ENCODE assay signal across 1 cellular context in the genomic region with DNA sequence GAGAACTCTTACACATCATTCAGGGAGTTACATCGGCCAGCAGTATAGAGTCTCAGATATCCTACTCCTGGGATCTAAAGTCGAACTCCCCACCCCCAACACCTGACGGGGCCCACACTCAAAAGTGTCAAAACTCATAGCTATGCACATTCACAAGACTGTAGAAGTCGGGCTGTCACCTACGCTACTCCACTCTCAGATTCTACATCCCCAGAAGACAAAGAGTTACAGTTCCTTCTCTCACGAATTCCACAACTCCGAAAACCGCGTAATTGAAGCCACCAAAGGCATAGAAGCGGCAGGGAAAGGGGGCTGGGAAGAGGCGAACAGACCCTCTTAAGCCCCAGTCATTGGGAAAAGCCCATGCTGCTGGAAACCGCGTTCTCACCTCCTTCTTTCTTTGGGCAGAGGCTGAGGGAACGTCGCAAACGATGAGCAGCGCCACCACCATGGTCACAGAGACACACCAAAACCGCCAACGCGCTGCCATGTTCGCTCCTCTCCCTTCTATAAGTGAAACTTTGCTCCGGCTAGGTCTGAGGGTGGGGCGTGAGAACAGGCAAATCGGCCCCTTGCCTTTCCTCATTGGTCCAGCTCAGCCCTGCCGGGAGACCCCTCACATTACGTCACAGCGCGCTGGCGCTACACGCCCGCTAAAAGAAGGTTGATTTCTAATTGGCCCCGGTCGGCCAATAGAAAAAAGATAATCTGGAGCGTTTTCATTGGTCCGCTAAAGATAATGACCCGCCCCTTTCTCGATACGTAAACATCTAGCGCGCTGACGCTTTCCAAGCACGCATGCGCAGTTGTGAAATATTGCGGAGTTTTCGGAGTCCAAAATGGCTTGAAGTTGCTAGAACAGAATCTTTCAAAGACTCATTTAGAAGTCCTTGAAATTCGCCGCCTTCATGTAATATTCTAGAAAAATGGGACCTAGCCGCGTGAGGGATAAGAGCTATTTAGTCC.
TF ChIP-seq lines count a peak whose summit lies in the region.

A gene (minus strand): TSS at position 515 of the 966 bp plus-strand sequence. CDS start 25 bp downstream, at position 490.

TF ChIP-seq in HepG2, 621 proteins besides CTCF, POLR2A, EP300 and RAD21 (continued from another document):
- TF ChIP-seq, protein P1, sequence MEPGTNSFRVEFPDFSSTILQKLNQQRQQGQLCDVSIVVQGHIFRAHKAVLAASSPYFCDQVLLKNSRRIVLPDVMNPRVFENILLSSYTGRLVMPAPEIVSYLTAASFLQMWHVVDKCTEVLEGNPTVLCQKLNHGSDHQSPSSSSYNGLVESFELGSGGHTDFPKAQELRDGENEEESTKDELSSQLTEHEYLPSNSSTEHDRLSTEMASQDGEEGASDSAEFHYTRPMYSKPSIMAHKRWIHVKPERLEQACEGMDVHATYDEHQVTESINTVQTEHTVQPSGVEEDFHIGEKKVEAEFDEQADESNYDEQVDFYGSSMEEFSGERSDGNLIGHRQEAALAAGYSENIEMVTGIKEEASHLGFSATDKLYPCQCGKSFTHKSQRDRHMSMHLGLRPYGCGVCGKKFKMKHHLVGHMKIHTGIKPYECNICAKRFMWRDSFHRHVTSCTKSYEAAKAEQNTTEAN (CRISPR knock-in tag; conservative IDR thresholded peaks at IDR 0.05) = no peak
- TF ChIP-seq, protein P2, sequence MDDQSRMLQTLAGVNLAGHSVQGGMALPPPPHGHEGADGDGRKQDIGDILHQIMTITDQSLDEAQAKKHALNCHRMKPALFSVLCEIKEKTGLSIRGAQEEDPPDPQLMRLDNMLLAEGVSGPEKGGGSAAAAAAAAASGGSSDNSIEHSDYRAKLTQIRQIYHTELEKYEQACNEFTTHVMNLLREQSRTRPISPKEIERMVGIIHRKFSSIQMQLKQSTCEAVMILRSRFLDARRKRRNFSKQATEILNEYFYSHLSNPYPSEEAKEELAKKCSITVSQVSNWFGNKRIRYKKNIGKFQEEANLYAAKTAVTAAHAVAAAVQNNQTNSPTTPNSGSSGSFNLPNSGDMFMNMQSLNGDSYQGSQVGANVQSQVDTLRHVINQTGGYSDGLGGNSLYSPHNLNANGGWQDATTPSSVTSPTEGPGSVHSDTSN (CRISPR knock-in tag; IDR thresholded peaks at IDR 0.05; ENCODE audit: borderline replicate concordance) = no peak
- TF ChIP-seq SATB2 (CRISPR knock-in tag; IDR thresholded peaks at IDR 0.05) (no peak), RFXAP (CRISPR knock-in tag; IDR thresholded peaks at IDR 0.05; ENCODE audit: borderline replicate concordance) (peak; percentile 60), RAD51 (IDR thresholded peaks at IDR 0.05; ENCODE audit: borderline replicate concordance) (no peak), ZNF333 (CRISPR knock-in tag; IDR thresholded peaks at IDR 0.05; ENCODE audit: borderline replicate concordance) (no peak), ZSCAN29 (CRISPR knock-in tag; conservative IDR thresholded peaks at IDR 0.05) (no peak), FOXK1 (CRISPR knock-in tag; IDR thresholded peaks at IDR 0.05; ENCODE audit: borderline replicate concordance, low read depth) (peak; percentile 46; the same call in 1 of the 2 replicates), U2AF2 (IDR thresholded peaks at IDR 0.05; ENCODE audit: low read depth, low read length) (no peak), ZKSCAN5 (CRISPR knock-in tag; IDR thresholded peaks at IDR 0.05) (0 out of 2 replicates have a peak, but pooled peaks have one; percentile 41), ATF7-NPFF (CRISPR knock-in tag; IDR thresholded peaks at IDR 0.05; ENCODE audit: low read depth) (no peak), ZFY (CRISPR knock-in tag; IDR thresholded peaks at IDR 0.05) (no peak), SMYD3 (CRISPR knock-in tag; IDR thresholded peaks at IDR 0.05) (no peak), AGO2 (optimal IDR thresholded peaks at IDR 0.05; ENCODE audit: low read depth, low read length) (no peak), ZNF543 (CRISPR knock-in tag; IDR thresholded peaks at IDR 0.05) (no peak), CBX2 (IDR thresholded peaks at IDR 0.05; ENCODE audit: low read depth, low read length) (no peak), CBX2 (CRISPR knock-in tag; IDR thresholded peaks at IDR 0.05; ENCODE audit: low read depth) (no peak), MZF1 (CRISPR knock-in tag; IDR thresholded peaks at IDR 0.05; ENCODE audit: borderline replicate concordance) (no peak)
- TF ChIP-seq, protein P3, sequence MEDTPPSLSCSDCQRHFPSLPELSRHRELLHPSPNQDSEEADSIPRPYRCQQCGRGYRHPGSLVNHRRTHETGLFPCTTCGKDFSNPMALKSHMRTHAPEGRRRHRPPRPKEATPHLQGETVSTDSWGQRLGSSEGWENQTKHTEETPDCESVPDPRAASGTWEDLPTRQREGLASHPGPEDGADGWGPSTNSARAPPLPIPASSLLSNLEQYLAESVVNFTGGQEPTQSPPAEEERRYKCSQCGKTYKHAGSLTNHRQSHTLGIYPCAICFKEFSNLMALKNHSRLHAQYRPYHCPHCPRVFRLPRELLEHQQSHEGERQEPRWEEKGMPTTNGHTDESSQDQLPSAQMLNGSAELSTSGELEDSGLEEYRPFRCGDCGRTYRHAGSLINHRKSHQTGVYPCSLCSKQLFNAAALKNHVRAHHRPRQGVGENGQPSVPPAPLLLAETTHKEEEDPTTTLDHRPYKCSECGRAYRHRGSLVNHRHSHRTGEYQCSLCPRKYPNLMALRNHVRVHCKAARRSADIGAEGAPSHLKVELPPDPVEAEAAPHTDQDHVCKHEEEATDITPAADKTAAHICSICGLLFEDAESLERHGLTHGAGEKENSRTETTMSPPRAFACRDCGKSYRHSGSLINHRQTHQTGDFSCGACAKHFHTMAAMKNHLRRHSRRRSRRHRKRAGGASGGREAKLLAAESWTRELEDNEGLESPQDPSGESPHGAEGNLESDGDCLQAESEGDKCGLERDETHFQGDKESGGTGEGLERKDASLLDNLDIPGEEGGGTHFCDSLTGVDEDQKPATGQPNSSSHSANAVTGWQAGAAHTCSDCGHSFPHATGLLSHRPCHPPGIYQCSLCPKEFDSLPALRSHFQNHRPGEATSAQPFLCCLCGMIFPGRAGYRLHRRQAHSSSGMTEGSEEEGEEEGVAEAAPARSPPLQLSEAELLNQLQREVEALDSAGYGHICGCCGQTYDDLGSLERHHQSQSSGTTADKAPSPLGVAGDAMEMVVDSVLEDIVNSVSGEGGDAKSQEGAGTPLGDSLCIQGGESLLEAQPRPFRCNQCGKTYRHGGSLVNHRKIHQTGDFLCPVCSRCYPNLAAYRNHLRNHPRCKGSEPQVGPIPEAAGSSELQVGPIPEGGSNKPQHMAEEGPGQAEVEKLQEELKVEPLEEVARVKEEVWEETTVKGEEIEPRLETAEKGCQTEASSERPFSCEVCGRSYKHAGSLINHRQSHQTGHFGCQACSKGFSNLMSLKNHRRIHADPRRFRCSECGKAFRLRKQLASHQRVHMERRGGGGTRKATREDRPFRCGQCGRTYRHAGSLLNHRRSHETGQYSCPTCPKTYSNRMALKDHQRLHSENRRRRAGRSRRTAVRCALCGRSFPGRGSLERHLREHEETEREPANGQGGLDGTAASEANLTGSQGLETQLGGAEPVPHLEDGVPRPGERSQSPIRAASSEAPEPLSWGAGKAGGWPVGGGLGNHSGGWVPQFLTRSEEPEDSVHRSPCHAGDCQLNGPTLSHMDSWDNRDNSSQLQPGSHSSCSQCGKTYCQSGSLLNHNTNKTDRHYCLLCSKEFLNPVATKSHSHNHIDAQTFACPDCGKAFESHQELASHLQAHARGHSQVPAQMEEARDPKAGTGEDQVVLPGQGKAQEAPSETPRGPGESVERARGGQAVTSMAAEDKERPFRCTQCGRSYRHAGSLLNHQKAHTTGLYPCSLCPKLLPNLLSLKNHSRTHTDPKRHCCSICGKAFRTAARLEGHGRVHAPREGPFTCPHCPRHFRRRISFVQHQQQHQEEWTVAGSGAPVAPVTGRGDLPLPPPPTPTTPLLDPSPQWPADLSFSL (CRISPR knock-in tag; IDR thresholded peaks at IDR 0.05) = no peak
- TF ChIP-seq, protein P4, sequence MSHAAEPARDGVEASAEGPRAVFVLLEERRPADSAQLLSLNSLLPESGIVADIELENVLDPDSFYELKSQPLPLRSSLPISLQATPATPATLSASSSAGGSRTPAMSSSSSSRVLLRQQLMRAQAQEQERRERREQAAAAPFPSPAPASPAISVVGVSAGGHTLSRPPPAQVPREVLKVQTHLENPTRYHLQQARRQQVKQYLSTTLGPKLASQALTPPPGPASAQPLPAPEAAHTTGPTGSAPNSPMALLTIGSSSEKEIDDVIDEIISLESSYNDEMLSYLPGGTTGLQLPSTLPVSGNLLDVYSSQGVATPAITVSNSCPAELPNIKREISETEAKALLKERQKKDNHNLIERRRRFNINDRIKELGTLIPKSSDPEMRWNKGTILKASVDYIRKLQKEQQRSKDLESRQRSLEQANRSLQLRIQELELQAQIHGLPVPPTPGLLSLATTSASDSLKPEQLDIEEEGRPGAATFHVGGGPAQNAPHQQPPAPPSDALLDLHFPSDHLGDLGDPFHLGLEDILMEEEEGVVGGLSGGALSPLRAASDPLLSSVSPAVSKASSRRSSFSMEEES (CRISPR knock-in tag; IDR thresholded peaks at IDR 0.05) = no peak
- TF ChIP-seq, protein P5, sequence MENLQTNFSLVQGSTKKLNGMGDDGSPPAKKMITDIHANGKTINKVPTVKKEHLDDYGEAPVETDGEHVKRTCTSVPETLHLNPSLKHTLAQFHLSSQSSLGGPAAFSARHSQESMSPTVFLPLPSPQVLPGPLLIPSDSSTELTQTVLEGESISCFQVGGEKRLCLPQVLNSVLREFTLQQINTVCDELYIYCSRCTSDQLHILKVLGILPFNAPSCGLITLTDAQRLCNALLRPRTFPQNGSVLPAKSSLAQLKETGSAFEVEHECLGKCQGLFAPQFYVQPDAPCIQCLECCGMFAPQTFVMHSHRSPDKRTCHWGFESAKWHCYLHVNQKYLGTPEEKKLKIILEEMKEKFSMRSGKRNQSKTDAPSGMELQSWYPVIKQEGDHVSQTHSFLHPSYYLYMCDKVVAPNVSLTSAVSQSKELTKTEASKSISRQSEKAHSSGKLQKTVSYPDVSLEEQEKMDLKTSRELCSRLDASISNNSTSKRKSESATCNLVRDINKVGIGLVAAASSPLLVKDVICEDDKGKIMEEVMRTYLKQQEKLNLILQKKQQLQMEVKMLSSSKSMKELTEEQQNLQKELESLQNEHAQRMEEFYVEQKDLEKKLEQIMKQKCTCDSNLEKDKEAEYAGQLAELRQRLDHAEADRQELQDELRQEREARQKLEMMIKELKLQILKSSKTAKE (CRISPR knock-in tag; IDR thresholded peaks at IDR 0.05; ENCODE audit: borderline replicate concordance) = no peak
- TF ChIP-seq, protein P6, sequence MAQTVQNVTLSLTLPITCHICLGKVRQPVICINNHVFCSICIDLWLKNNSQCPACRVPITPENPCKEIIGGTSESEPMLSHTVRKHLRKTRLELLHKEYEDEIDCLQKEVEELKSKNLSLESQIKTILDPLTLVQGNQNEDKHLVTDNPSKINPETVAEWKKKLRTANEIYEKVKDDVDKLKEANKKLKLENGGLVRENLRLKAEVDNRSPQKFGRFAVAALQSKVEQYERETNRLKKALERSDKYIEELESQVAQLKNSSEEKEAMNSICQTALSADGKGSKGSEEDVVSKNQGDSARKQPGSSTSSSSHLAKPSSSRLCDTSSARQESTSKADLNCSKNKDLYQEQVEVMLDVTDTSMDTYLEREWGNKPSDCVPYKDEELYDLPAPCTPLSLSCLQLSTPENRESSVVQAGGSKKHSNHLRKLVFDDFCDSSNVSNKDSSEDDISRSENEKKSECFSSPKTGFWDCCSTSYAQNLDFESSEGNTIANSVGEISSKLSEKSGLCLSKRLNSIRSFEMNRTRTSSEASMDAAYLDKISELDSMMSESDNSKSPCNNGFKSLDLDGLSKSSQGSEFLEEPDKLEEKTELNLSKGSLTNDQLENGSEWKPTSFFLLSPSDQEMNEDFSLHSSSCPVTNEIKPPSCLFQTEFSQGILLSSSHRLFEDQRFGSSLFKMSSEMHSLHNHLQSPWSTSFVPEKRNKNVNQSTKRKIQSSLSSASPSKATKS (CRISPR knock-in tag; IDR thresholded peaks at IDR 0.05) = no peak
